24 cellular contexts compared by ENCODE assay signal in the genomic region with DNA sequence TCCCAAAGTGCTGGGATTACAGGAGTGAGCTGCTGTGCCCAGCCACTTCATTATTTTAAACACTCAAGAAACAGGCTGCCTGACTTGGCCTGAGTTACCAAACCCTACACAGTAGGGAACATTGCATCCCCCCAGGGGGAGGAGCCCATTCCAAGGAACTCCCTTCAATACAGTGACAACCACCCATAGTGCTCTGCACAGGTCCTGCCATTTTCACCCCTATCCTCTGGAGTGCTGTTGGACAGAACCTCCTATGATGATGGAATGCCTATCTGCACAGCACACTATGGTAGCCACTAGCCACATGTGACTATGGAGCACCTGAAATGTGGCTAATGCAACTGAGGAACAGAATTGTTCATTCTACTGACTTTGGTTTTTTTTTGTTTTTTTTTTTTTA. TPM values are rescaled to one million over a fixed set of nuclear protein-coding genes. Genes with fewer than 3 reads are reported as not detected.
"Had no signal": no experiment of that assay in that cellular context is flagged by ENCODE, and none has a peak within 500 bp of the region (broad histone marks: within the 10 kb centered on the region; RNA-seq: fewer than 3 reads in every experiment).

No MANE protein-coding gene starts in this region.

- H3K4me2 ChIP-seq: KMS-11 had no signal

- H3K9me3 Mint-ChIP-seq: IgD-negative memory B cell had no signal

- H3K4me3 Mint-ChIP-seq: IgD-negative memory B cell had no signal

- H3K27ac ChIP-seq: KMS-11, RWPE1 had no signal

- ATAC-seq: K562, Panc1, PC-3 had no signal

- H3K27me3 Mint-ChIP-seq: IgD-negative memory B cell had no signal

- H3K27ac Mint-ChIP-seq: IgD-negative memory B cell had no signal

- H3K4me3 ChIP-seq: K562 had no signal

- DNase-seq: Kasumi-1, MM.1S, MV-4-11, NCI-H1048, NCI-H1105, NCI-H1417, NCI-H1436 treated with DMSO at 0.1 percent for 48 hours, NCI-H1694 treated with DMSO at 0.1 percent for 48 hours, NCI-H1930, NCI-H2081, NCI-H2107, NCI-H2227 treated with DMSO at 0.1 percent for 48 hours, NCI-H510A, NCI-H524 treated with DMSO at 0.1 percent for 48 hours, NCI-H69, NCI-H774, PC-3, SHP77 had no signal

- FAIRE-seq: K562 had no signal

RNA-seq across cellular contexts. Expression of a gene that starts 18.3 kb away (rescaled TPM):
- total RNA-seq: K562, M059J, PC-3 had no signal
- polyA plus RNA-seq: K562 had no signal
